In genomic region chr12:31536672-31537071, GRCh38 we compare ENCODE assay signal across 26 cellular contexts. TPM values are rescaled to one million over a fixed set of nuclear protein-coding genes. Genes with fewer than 3 reads are reported as not detected.
DNase-seq lines count a peak whose midpoint lies in the region; ATAC-seq and TF ChIP-seq lines count a peak whose summit lies in the region.
"Had no signal": no experiment of that assay in that cellular context is flagged by ENCODE, and none has a peak within 500 bp of the region (broad histone marks: within the 10 kb centered on the region; RNA-seq: fewer than 3 reads in every experiment).

No MANE protein-coding gene starts in this region.

- no peak for TF ChIP-seq RAD21 in IMR-90 (IDR thresholded peaks at IDR 0.05; ENCODE audit: low read length)

- CTCF ChIA-PET in IMR-90 (lab: Yijun Ruan, JAX): no interaction called here
- CTCF ChIA-PET in CD4-positive, alpha-beta memory T cell (lab: Charles Lee; ENCODE audit: partially characterized antibody): no interaction called here

- H3T11ph ChIP-seq in H9 (ENCODE audit: low read length): no peak overlapping the region

- H3K4me3 ChIP-seq in IMR-90 (ENCODE audit: insufficient read depth, low read depth, low read length): no peak overlapping the region
- H3K4me3 ChIP-seq in CD4-positive, alpha-beta memory T cell (ENCODE audit: low read length in 2 of 2): no peak overlapping the region
- H3K4me3 ChIP-seq: K562, SJCRH30 had no signal

- H3K27me3 Mint-ChIP-seq in H9 (ENCODE audit: low read depth): no peaks in the 10 kb centered on the region
- H3K27me3 Mint-ChIP-seq in CD4-positive, alpha-beta memory T cell: peaks cover 9 to 19% of the 10 kb centered on the region in 2 donors

- H2AFZ ChIP-seq in IMR-90 (replicated peaks; ENCODE audit: low read length, poor library complexity) (no peak overlapping the region), H9 (ENCODE audit: low read length) (no peak overlapping the region)

- H3K18ac ChIP-seq in IMR-90 (ENCODE audit: low read depth, low read length) (no peak overlapping the region), H9 (ENCODE audit: insufficient read length, low read depth, low read length) (no peak overlapping the region)

- in situ Hi-C loops in IMR-90 (cut with MboI; ENCODE audit: low sequenced_read_pairs): loop anchor here (10.0 kb wide), 1 partner anchor 48 kb away; no protein-coding TSS in a partner anchor

- H3K27me3 ChIP-seq in IMR-90 (ENCODE audit: control insufficient read depth, insufficient read depth, low read length): no peaks in the 10 kb centered on the region
- H3K27me3 ChIP-seq in H9 (ENCODE audit: insufficient read depth, low read length): no peaks in the 10 kb centered on the region
- no peaks in the 10 kb centered on the region for H3K27me3 ChIP-seq in CD4-positive, alpha-beta memory T cell (ENCODE audit: insufficient read depth, low read length)
- H3K27me3 ChIP-seq: BE2C, SJCRH30 had no signal

- H3K9me3 Mint-ChIP-seq in H9: peaks cover 0 to 3% of the 10 kb centered on the region in 2 experiments; a peak in 1 of 5 replicates
- peaks cover 0 to 4% (median 0%) of the 10 kb centered on the region in 8 donors for H3K9me3 Mint-ChIP-seq in CD4-positive, alpha-beta memory T cell

- dilution Hi-C loops in IMR-90 (cut with HindIII; ENCODE audit: low sequenced_read_pairs, unreplicated experiment): no loop called here

- no peak overlapping the region; a peak in 1 of 7 replicates for H3K27ac Mint-ChIP-seq in H9
- H3K27ac Mint-ChIP-seq in CD4-positive, alpha-beta memory T cell: no peak overlapping the region
- H3K27ac Mint-ChIP-seq: CD14-positive monocyte had no signal

- TF ChIP-seq POLR2A in IMR-90 (IDR thresholded peaks at IDR 0.05; ENCODE audit: low read depth, low read length): no peak

- H2BK120ac ChIP-seq in IMR-90 (ENCODE audit: low read depth, low read length) (no peak overlapping the region), H9 (ENCODE audit: low read depth, low read length, poor library complexity, severe bottlenecking) (no peak overlapping the region)

- H2AK5ac ChIP-seq in IMR-90 (ENCODE audit: low read depth, low read length) (no peak overlapping the region), H9 (ENCODE audit: insufficient read length, low read length) (no peak overlapping the region)

- H2AK9ac ChIP-seq in IMR-90 (replicated peaks; ENCODE audit: low read depth, low read length, poor library complexity): no peak overlapping the region

- POLR2A ChIA-PET in IMR-90 (lab: Charles Lee; ENCODE audit: unreplicated experiment): no interaction called here
- POLR2A ChIA-PET in CD4-positive, alpha-beta memory T cell (lab: Charles Lee; ENCODE audit: partially characterized antibody): no interaction called here

- H3K36me3 ChIP-seq in IMR-90 (ENCODE audit: control insufficient read depth, insufficient read depth, low read length): no peaks in the 10 kb centered on the region
- no peaks in the 10 kb centered on the region for H3K36me3 ChIP-seq in CD4-positive, alpha-beta memory T cell (ENCODE audit: insufficient read depth, low read length)
- H3K36me3 ChIP-seq: SJCRH30 had no signal

- H3K4me2 ChIP-seq in IMR-90 (ENCODE audit: low read depth, low read length) (no peak overlapping the region), H9 (ENCODE audit: insufficient read depth, insufficient read length, low read length) (no peak overlapping the region)

- no peak overlapping the region for H2BK15ac ChIP-seq in IMR-90 (ENCODE audit: low read depth, low read length)
- no peak overlapping the region for H2BK15ac ChIP-seq in H9 (ENCODE audit: low read depth, low read length)

- H3K4me3 Mint-ChIP-seq in H9: no peak overlapping the region
- H3K4me3 Mint-ChIP-seq in CD4-positive, alpha-beta memory T cell: no peak overlapping the region
- H3K4me3 Mint-ChIP-seq: CD14-positive monocyte had no signal

- H3K27ac ChIP-seq in IMR-90 (ENCODE audit: insufficient read depth, low read length) (no peak overlapping the region), H9 (ENCODE audit: insufficient read length, low read depth, low read length) (no peak overlapping the region)
- no peak overlapping the region for H3K27ac ChIP-seq in CD4-positive, alpha-beta memory T cell (ENCODE audit: low read depth, low read length)
- H3K27ac ChIP-seq: SJCRH30 had no signal

- H3K23ac ChIP-seq in IMR-90 (ENCODE audit: low read depth, low read length) (no peak overlapping the region), H9 (ENCODE audit: insufficient read length, low read depth, low read length) (no peak overlapping the region)

- peaks cover 18 to 30% of the 10 kb centered on the region in 2 experiments for H3K4me1 Mint-ChIP-seq in H9
- H3K4me1 Mint-ChIP-seq in CD4-positive, alpha-beta memory T cell: no peaks in the 10 kb centered on the region
- H3K4me1 Mint-ChIP-seq: CD14-positive monocyte had no signal

- no peaks in the 10 kb centered on the region; the same call in 1 of the 2 replicates for H3K9me1 ChIP-seq in IMR-90 (ENCODE audit: insufficient read depth, low read length)

- H3K4ac ChIP-seq in IMR-90 (ENCODE audit: low read depth, low read length): no peak overlapping the region
- H3K4ac ChIP-seq in H9 (ENCODE audit: low read depth, low read length): no peak overlapping the region

- H2BK20ac ChIP-seq in IMR-90 (ENCODE audit: low read depth, low read length) (no peak overlapping the region), H9 (ENCODE audit: low read depth, low read length, poor library complexity, severe bottlenecking) (no peak overlapping the region)

- no peaks in the 10 kb centered on the region for H3K23me2 ChIP-seq in H9 (ENCODE audit: insufficient read length, low read depth, low read length, poor library complexity, severe bottlenecking)

- no peak overlapping the region for H4K5ac ChIP-seq in IMR-90 (ENCODE audit: low read depth, low read length)
- H4K5ac ChIP-seq in H9 (ENCODE audit: insufficient read length, low read depth, low read length): no peak overlapping the region

- no TSS peak for BruUV-seq in IMR-90 (replicated peaks; lab: Mats Ljungman, UMichigan)

- ATAC-seq in IMR-90 (ENCODE audit: low read depth): peak; percentile 46; the same call in 1 of the 2 replicates
- peak; percentile 52 for ATAC-seq in left lobe of liver
- ATAC-seq: HepG2, K562, PC-3, SK-N-SH treated with all-trans-retinoic acid at 6 μM for 48 hours had no signal

- H4K8ac ChIP-seq in IMR-90 (ENCODE audit: low read depth in 2 of 2, low read length in 2 of 2): no peak overlapping the region
- H4K8ac ChIP-seq in H9 (replicated peaks; ENCODE audit: insufficient read length, low read depth, low read length): no peak overlapping the region

- H3K56ac ChIP-seq in IMR-90 (ENCODE audit: extremely low read depth, insufficient read depth, low read length): no peak overlapping the region
- H3K56ac ChIP-seq in H9 (ENCODE audit: insufficient read length, low read depth, low read length): no peak overlapping the region

- intact Hi-C loops in IMR-90 (cut with micrococcal nuclease): no loop called here
- intact Hi-C loops in CD4-positive, alpha-beta memory T cell (cut with micrococcal nuclease): no loop called here

- DNase-seq in IMR-90: peak; percentile 38
- peak; percentile 72 for DNase-seq in fibroblast of gingiva (ENCODE audit: low read depth)
- no peak for DNase-seq in left lobe of liver (ENCODE audit: low spot score)
- DNase-seq in NCI-H2227 (lab: John Stamatoyannopoulos, UW; ENCODE audit: unreplicated experiment): no peak
- DNase-seq in H9: no peak
- no peak for DNase-seq in CD4-positive, alpha-beta memory T cell
- DNase-seq in NCI-H2081 treated with DMSO at 0.1 percent for 48 hours (lab: John Stamatoyannopoulos, UW): no peak
- DNase-seq: BE2C; Calu3; DMS79 treated with DMSO at 0.1 percent for 48 hours; H7; Kasumi-1; NCI-H1105; NCI-H1436 treated with DMSO at 0.1 percent for 48 hours; NCI-H187 treated with DMSO at 0.1 percent for 48 hours; NCI-H2107; NCI-H446 treated with DMSO at 0.1 percent for 48 hours; NCI-H526; NCI-H82; NK-92 treated with Interleukin-12 subunit alpha and Interleukin-12 subunit beta, amount 100 ng/mL, for 24 hours; PC-3; SJCRH30 had no signal

- H4K91ac ChIP-seq in IMR-90 (ENCODE audit: insufficient read depth, low read depth, low read length) (no peak overlapping the region), H9 (ENCODE audit: insufficient read length, low read depth, low read length) (no peak overlapping the region)

- H3K36me3 Mint-ChIP-seq in H9 (ENCODE audit: insufficient read depth in 1 of 3, low read depth in 3 of 3): peaks cover 0 to 6% (median 6%) of the 10 kb centered on the region in 3 experiments; a peak in 5 of 7 replicates
- H3K36me3 Mint-ChIP-seq in CD4-positive, alpha-beta memory T cell: no peaks in the 10 kb centered on the region
- H3K36me3 Mint-ChIP-seq: CD14-positive monocyte had no signal

- H3K79me1 ChIP-seq in IMR-90 (ENCODE audit: low read depth in 1 of 2, low read length in 2 of 2) (peaks cover 21 to 31% of the 10 kb centered on the region in 2 experiments), H9 (ENCODE audit: insufficient read depth, low read depth, low read length, poor library complexity, severe bottlenecking) (no peaks in the 10 kb centered on the region)

- no peak overlapping the region for H2BK5ac ChIP-seq in IMR-90 (ENCODE audit: low read depth, low read length, poor library complexity, severe bottlenecking)
- no peak overlapping the region for H2BK5ac ChIP-seq in H9 (ENCODE audit: insufficient read length, low read length)

- no peak overlapping the region for H2BK12ac ChIP-seq in H9 (ENCODE audit: insufficient read length, low read depth, low read length)

- H3K14ac ChIP-seq in IMR-90 (replicated peaks; ENCODE audit: low read depth, low read length) (no peak overlapping the region), H9 (ENCODE audit: insufficient read depth, low read length) (no peak overlapping the region)

- H3K9ac ChIP-seq in IMR-90 (ENCODE audit: low read depth, low read length): no peak overlapping the region
- no peak overlapping the region for H3K9ac ChIP-seq in H9 (ENCODE audit: extremely low read depth, insufficient read length, low read length)

- no peaks in the 10 kb centered on the region for H3K79me2 ChIP-seq in H9 (ENCODE audit: insufficient read depth, low read length)

- H3K4me1 ChIP-seq in IMR-90 (ENCODE audit: control insufficient read depth, insufficient read depth, low read length) (peaks cover 3% of the 10 kb centered on the region), H9 (ENCODE audit: insufficient read depth, low read length) (no peaks in the 10 kb centered on the region; the same call in 1 of the 2 replicates)
- H3K4me1 ChIP-seq in CD4-positive, alpha-beta memory T cell (ENCODE audit: insufficient read depth, low read length): no peaks in the 10 kb centered on the region
- H3K4me1 ChIP-seq: BE2C, SJCRH30 had no signal

- TF ChIP-seq CTCF in IMR-90 (conservative IDR thresholded peaks at IDR 0.05; ENCODE audit: low read depth, low read length): no peak
- no peak for TF ChIP-seq CTCF in H9 (conservative IDR thresholded peaks at IDR 0.05)

- H3K9me3 ChIP-seq in IMR-90 (ENCODE audit: control insufficient read depth, insufficient read depth, low read length): no peaks in the 10 kb centered on the region
- no peaks in the 10 kb centered on the region for H3K9me3 ChIP-seq in H9 (ENCODE audit: control insufficient read depth, low read depth, low read length)
- no peaks in the 10 kb centered on the region for H3K9me3 ChIP-seq in CD4-positive, alpha-beta memory T cell (ENCODE audit: control insufficient read depth in 1 of 2, low read length in 2 of 2)
- H3K9me3 ChIP-seq: BE2C had no signal

- no peaks in the 10 kb centered on the region for H4K20me1 ChIP-seq in IMR-90 (ENCODE audit: insufficient read depth, low read length)
- H4K20me1 ChIP-seq in H9 (ENCODE audit: control insufficient read depth, insufficient read depth, insufficient read length): no peaks in the 10 kb centered on the region

RNA-seq across cellular contexts. Expression of gene DENND5B, which starts 54.3 kb away (rescaled TPM):
- total RNA-seq in IMR-90 (2012; rRNA removed): 11.9 and 13.4 TPM in 2 replicates
- polyA plus RNA-seq in IMR-90 (2012; rRNA removed): 5.5 and 5.6 TPM in 2 replicates
- polyA plus RNA-seq in IMR-90 (2012; cell fraction: cytosol; rRNA removed): 2.3 and 2.7 TPM in 2 replicates
- 0.94 and 5.0 TPM in 2 replicates for polyA plus RNA-seq in IMR-90 (2012; cell fraction: nucleus; rRNA removed; ENCODE audit: low replicate concordance)
- total RNA-seq in left lobe of liver: 18.6 TPM
- total RNA-seq in H9 (2021): 13.4 and 14.2 TPM in 2 replicates
- total RNA-seq in CD4-positive, alpha-beta memory T cell: not detected
- polyA plus RNA-seq in CD4-positive, alpha-beta memory T cell: under 1 TPM in 1 of 2 donors, not detected in 1; 0.60 TPM

Comparison
In these comparisons a context has a peak if more than half of its experiments do, and no peak if none do; other contexts are left out.
1. DNase-seq: peak in IMR-90 (single experiment) and fibroblast of gingiva (single experiment); none in left lobe of liver (single experiment), NCI-H2227 (single experiment), H9 (single experiment), CD4-positive, alpha-beta memory T cell (0 of 5) and NCI-H2081 treated with DMSO at 0.1 percent for 48 hours (single experiment).
2. RNA of gene DENND5B, which starts 54.3 kb away (total RNA-seq): 18.6 TPM in left lobe of liver (single experiment), 11.9 to 13.4 TPM in IMR-90 and 13.4 to 14.2 TPM in H9; not detected in CD4-positive, alpha-beta memory T cell; every median in the first group is over 10 times any median in the second.